ENCODE assay signal across 22 cellular contexts in the genomic region with DNA sequence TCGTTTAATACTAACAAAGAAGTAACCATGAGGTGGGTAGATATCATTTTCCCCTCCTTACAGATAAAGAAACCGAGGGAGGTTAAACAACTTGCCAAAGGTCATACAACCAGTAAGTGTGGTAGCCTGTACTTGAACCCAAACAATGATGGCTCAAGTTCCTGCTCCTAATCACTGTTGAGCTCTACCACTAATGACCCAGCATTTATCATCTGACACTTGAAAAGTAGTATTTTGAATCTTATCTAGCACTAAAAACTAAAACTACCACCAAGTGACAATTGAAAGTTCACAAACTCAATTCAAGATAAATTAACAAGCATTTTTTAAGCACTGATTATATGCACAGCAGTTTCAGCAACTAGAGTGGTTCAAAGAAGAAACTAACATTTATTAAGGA.
"Had no signal": no experiment of that assay in that cellular context is flagged by ENCODE, and none has a peak within 500 bp of the region (broad histone marks: within the 10 kb centered on the region; RNA-seq: fewer than 3 reads in every experiment).

No MANE protein-coding gene starts in this region.

- ATAC-seq: activated CD8-positive, alpha-beta T cell treated with anti-CD3 and anti-CD28 coated beads, Interleukin-2, amount 10 ng/mL, durations not matched to agents 7 days and 5 days; activated T-cell treated with anti-CD3 and anti-CD28 coated beads, Interleukin-2, amount 50 U/mL, for 4 hours; left colon; lower lobe of right lung; stimulated activated naive CD8-positive, alpha-beta T cell treated with anti-CD3 and anti-CD28 coated beads, Interleukin-15, Interleukin-2, amounts not matched to agents 100 U/mL and 50 U/mL, for 24 hours had no signal

- H3K4me3 Mint-ChIP-seq: activated CD4-positive, alpha-beta T cell treated with anti-CD3 and anti-CD28 coated beads, Interleukin-2, amount 10 ng/mL, durations not matched to agents 7 days and 5 days; activated CD8-positive, alpha-beta T cell treated with anti-CD3 and anti-CD28 coated beads, Interleukin-2, amount 10 ng/mL, durations not matched to agents 7 days and 5 days; activated naive CD8-positive, alpha-beta T cell; activated T-cell treated with anti-CD3 and anti-CD28 coated beads, Interleukin-2, amount 50 U/mL, for 4 hours; dendritic cell treated with granulocyte-macrophage colony-stimulating factor and Interleukin-4, amounts not matched to agents 40 ng/mL and 50 ng/mL, for 4 days; mesothelial cell of epicardium; nephron progenitor cell had no signal

- H3K27me3 Mint-ChIP-seq: activated CD4-positive, alpha-beta T cell treated with anti-CD3 and anti-CD28 coated beads, Interleukin-2, amount 10 ng/mL, durations not matched to agents 7 days and 5 days; activated naive CD8-positive, alpha-beta T cell; dendritic cell treated with granulocyte-macrophage colony-stimulating factor and Interleukin-4, amounts not matched to agents 40 ng/mL and 50 ng/mL, for 4 days had no signal

- DNase-seq: activated CD4-positive, alpha-beta T cell treated with anti-CD3 and anti-CD28 coated beads, Interleukin-2, amount 10 ng/mL, durations not matched to agents 7 days and 5 days; activated CD8-positive, alpha-beta T cell treated with anti-CD3 and anti-CD28 coated beads, Interleukin-2, amount 10 ng/mL, durations not matched to agents 7 days and 5 days; activated effector memory CD4-positive, alpha-beta T cell treated with anti-CD3 and anti-CD28 coated beads, Interleukin-2, amount 50 U/mL, for 16 hours; activated T-cell treated with anti-CD3 and anti-CD28 coated beads, Interleukin-2, amount 50 U/mL, for 4 hours; effector CD8-positive, alpha-beta T cell; islet precursor cell; left colon; lower lobe of right lung; nephron progenitor cell; nucleus accumbens; sigmoid colon; stimulated activated naive CD8-positive, alpha-beta T cell treated with anti-CD3 and anti-CD28 coated beads, Interleukin-15, Interleukin-2, amounts not matched to agents 100 U/mL and 50 U/mL, for 24 hours; T-helper 1 cell; T-helper 9 cell; transverse colon; uterus had no signal

- H3K4me1 Mint-ChIP-seq: mesothelial cell of epicardium had no signal

- H3K4me3 ChIP-seq: esophagus muscularis mucosa, hepatocyte, lower lobe of right lung, sigmoid colon, suprapubic skin, transverse colon, uterus had no signal

- H3K4me1 ChIP-seq: suprapubic skin, uterus had no signal

- H3K27me3 ChIP-seq: esophagus muscularis mucosa, hepatocyte, sigmoid colon, suprapubic skin, transverse colon, uterus had no signal

- H3K4me2 ChIP-seq: hepatocyte had no signal

- H3K27ac Mint-ChIP-seq: activated CD4-positive, alpha-beta T cell treated with anti-CD3 and anti-CD28 coated beads, Interleukin-2, amount 10 ng/mL, durations not matched to agents 7 days and 5 days; activated CD8-positive, alpha-beta T cell treated with anti-CD3 and anti-CD28 coated beads, Interleukin-2, amount 10 ng/mL, durations not matched to agents 7 days and 5 days; dendritic cell treated with granulocyte-macrophage colony-stimulating factor and Interleukin-4, amounts not matched to agents 40 ng/mL and 50 ng/mL, for 4 days; mesothelial cell of epicardium; nephron progenitor cell had no signal

- H3K36me3 ChIP-seq: esophagus muscularis mucosa, lower lobe of right lung, sigmoid colon, suprapubic skin, transverse colon, uterus had no signal

- H2AFZ ChIP-seq: hepatocyte had no signal

- H3K27ac ChIP-seq: esophagus muscularis mucosa, hepatocyte, lower lobe of right lung, sigmoid colon, suprapubic skin, transverse colon, uterus had no signal

- H3K9me3 Mint-ChIP-seq: activated T-cell treated with anti-CD3 and anti-CD28 coated beads, Interleukin-2, amount 50 U/mL, for 4 hours; dendritic cell treated with granulocyte-macrophage colony-stimulating factor and Interleukin-4, amounts not matched to agents 40 ng/mL and 50 ng/mL, for 4 days had no signal

- H3K9me3 ChIP-seq: esophagus muscularis mucosa, lower lobe of right lung, sigmoid colon, suprapubic skin, transverse colon, uterus had no signal
